ENCODE assay signal across 15 cellular contexts in the genomic region with DNA sequence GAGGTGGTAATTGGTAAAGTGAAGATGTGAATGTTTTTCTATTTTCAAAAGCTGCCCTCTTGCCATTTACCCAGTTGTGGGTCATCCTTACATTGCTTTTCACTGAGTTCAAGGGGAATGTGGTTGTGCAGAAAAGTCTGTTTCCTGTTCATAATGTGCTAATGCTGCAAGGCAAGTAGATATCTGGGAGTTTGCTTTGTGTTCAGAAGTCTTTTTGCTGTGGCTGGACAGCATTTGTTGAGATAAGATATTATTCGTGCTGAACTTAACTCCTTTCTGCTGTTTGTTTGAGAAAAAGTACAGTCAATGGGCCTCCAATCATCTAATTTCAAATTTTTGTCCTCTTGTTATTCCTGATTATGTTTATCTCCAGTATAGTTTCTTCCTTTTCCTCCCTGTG.
DNase-seq lines count a peak whose midpoint lies in the region; ATAC-seq, FAIRE-seq and TF ChIP-seq lines count a peak whose summit lies in the region.
"Had no signal": no experiment of that assay in that cellular context is flagged by ENCODE, and none has a peak within 500 bp of the region (broad histone marks: within the 10 kb centered on the region; RNA-seq: fewer than 3 reads in every experiment).

No MANE protein-coding gene starts in this region.

- peak overlapping the region in 8 of 12 donors; percentile 23 to 66 (median 53) for H3K27ac ChIP-seq in heart left ventricle
- H3K27ac ChIP-seq in K562 (ENCODE audit: extremely low read depth, low read depth, low read length): peak overlapping the region; percentile 26; the same call in 1 of the 3 replicates
- peak overlapping the region; percentile 47 to 79 for H3K27ac ChIP-seq in right atrium auricular region
- peak overlapping the region; percentile 85 to 90 for H3K27ac ChIP-seq in tibial artery
- H3K27ac ChIP-seq: upper lobe of right lung had no signal

- H3K4me1 Mint-ChIP-seq in activated CD8-positive, alpha-beta memory T cell treated with anti-CD3 and anti-CD28 coated beads, Interleukin-2, amount 10 ng/mL, durations not matched to agents 7 days and 5 days: no peaks in the 10 kb centered on the region
- H3K4me1 Mint-ChIP-seq in activated CD4-positive, alpha-beta memory T cell treated with anti-CD3 and anti-CD28 coated beads for 36 hours (ENCODE audit: low read depth): no peaks in the 10 kb centered on the region

- H3K27me3 Mint-ChIP-seq in activated CD8-positive, alpha-beta memory T cell treated with anti-CD3 and anti-CD28 coated beads, Interleukin-2, amount 10 ng/mL, durations not matched to agents 7 days and 5 days: peaks cover 13% of the 10 kb centered on the region
- peaks cover 8% of the 10 kb centered on the region for H3K27me3 Mint-ChIP-seq in activated CD4-positive, alpha-beta memory T cell treated with anti-CD3 and anti-CD28 coated beads for 36 hours

- H3K9me1 ChIP-seq in K562 (ENCODE audit: control insufficient read depth, insufficient read depth, low read length): no peaks in the 10 kb centered on the region

- H3K27me3 ChIP-seq in heart left ventricle (no peaks in the 10 kb centered on the region), K562 (ENCODE audit: control insufficient read depth in 2 of 2, insufficient read depth in 2 of 2, low read length in 2 of 2) (no peaks in the 10 kb centered on the region), right atrium auricular region (no peaks in the 10 kb centered on the region), tibial artery (no peaks in the 10 kb centered on the region)
- H3K27me3 ChIP-seq: upper lobe of right lung had no signal

- H3K4me2 ChIP-seq in K562 (ENCODE audit: insufficient read depth, low read length): 0 out of 2 replicates have a peak overlapping the region, but pooled peaks have one; percentile 22

- H3K27ac Mint-ChIP-seq in activated CD8-positive, alpha-beta memory T cell treated with anti-CD3 and anti-CD28 coated beads, Interleukin-2, amount 10 ng/mL, durations not matched to agents 7 days and 5 days: no peak overlapping the region
- no peak overlapping the region for H3K27ac Mint-ChIP-seq in activated CD4-positive, alpha-beta memory T cell treated with anti-CD3 and anti-CD28 coated beads for 36 hours
- H3K27ac Mint-ChIP-seq: activated B cell treated with CpG ODN at 0.5 μM for 24 hours; activated naive CD8-positive, alpha-beta T cell treated with anti-CD3 and anti-CD28 coated beads, Interleukin-2, amount 50 U/mL, for 24 hours had no signal

- peak overlapping the region; percentile 48; the same call in 1 of the 2 replicates for H2AFZ ChIP-seq in K562 (ENCODE audit: low read depth, low read length)

- no peaks in the 10 kb centered on the region for H3K9me3 Mint-ChIP-seq in activated CD8-positive, alpha-beta memory T cell treated with anti-CD3 and anti-CD28 coated beads, Interleukin-2, amount 10 ng/mL, durations not matched to agents 7 days and 5 days (ENCODE audit: low read depth)
- H3K9me3 Mint-ChIP-seq in activated CD4-positive, alpha-beta memory T cell treated with anti-CD3 and anti-CD28 coated beads for 36 hours: no peaks in the 10 kb centered on the region
- H3K9me3 Mint-ChIP-seq: activated B cell treated with CpG ODN at 0.5 μM for 24 hours; activated naive CD8-positive, alpha-beta T cell treated with anti-CD3 and anti-CD28 coated beads, Interleukin-2, amount 50 U/mL, for 24 hours had no signal

- CTCF ChIA-PET in K562 (lab: Yijun Ruan, JAX; ENCODE audit: low intra/inter-chr PET ratio): no interaction called here
- CTCF ChIA-PET in activated CD8-positive, alpha-beta memory T cell treated with anti-CD3 and anti-CD28 coated beads, Interleukin-2, amount 10 ng/mL, durations not matched to agents 7 days and 5 days (lab: Charles Lee): no interaction called here
- CTCF ChIA-PET in activated CD4-positive, alpha-beta memory T cell treated with anti-CD3 and anti-CD28 coated beads for 36 hours (lab: Charles Lee): no interaction called here

- no peak overlapping the region for H3K9ac ChIP-seq in K562 (ENCODE audit: insufficient read depth in 1 of 2, low read depth in 2 of 2, low read length in 2 of 2)

- POLR2A ChIA-PET in K562 (lab: Yijun Ruan, JAX): no interaction called here
- POLR2A ChIA-PET in activated CD4-positive, alpha-beta memory T cell treated with anti-CD3 and anti-CD28 coated beads for 36 hours (lab: Charles Lee): no interaction called here

- H3K36me3 ChIP-seq in heart left ventricle: no peaks in the 10 kb centered on the region
- no peaks in the 10 kb centered on the region; the same call in 2 of the 3 replicates for H3K36me3 ChIP-seq in K562 (ENCODE audit: control insufficient read depth, insufficient read depth, low read length)
- H3K36me3 ChIP-seq in right atrium auricular region: peaks cover 7% of the 10 kb centered on the region
- H3K36me3 ChIP-seq in tibial artery: no peaks in the 10 kb centered on the region
- H3K36me3 ChIP-seq: upper lobe of right lung had no signal

- ATAC-seq in heart left ventricle (no peak), Right ventricle myocardium superior (ENCODE audit: poor library complexity) (no peak), K562 (peak; percentile 39; the same call in 2 of the 3 replicates)
- ATAC-seq in activated CD8-positive, alpha-beta memory T cell treated with anti-CD3 and anti-CD28 coated beads, Interleukin-2, amount 10 ng/mL, durations not matched to agents 7 days and 5 days: no peak
- ATAC-seq: activated naive CD8-positive, alpha-beta T cell treated with anti-CD3 and anti-CD28 coated beads, Interleukin-2, amount 50 U/mL, for 24 hours; left lobe of liver had no signal

- WGBS in heart left ventricle, 4 donors: 6 to 22% (median 11%) methylated on average over 1 of the region's 1 CpG
- 0% methylated on average over 1 of the region's 1 CpG for WGBS in K562 (ENCODE audit: insufficient coverage, low coverage, missing lambda C conversion rate)

- intact Hi-C loops in heart left ventricle (cut with DNase I) (loop anchor here in 1 of 10 donors (5.0 kb wide), 1 partner anchor 73 kb away; no protein-coding TSS in a partner anchor), Right ventricle myocardium superior (cut with DNase I) (no loop called here), K562 (cut with micrococcal nuclease) (no loop called here), tibial artery (cut with DNase I; ENCODE audit: low total_unique reads) (loop anchor here (10.0 kb wide), 2 partner anchors 65 to 135 kb away; no protein-coding TSS in a partner anchor)
- intact Hi-C loops in activated CD4-positive, alpha-beta memory T cell treated with anti-CD3 and anti-CD28 coated beads for 36 hours (cut with micrococcal nuclease): no loop called here

- no peaks in the 10 kb centered on the region for H3K36me3 Mint-ChIP-seq in activated CD8-positive, alpha-beta memory T cell treated with anti-CD3 and anti-CD28 coated beads, Interleukin-2, amount 10 ng/mL, durations not matched to agents 7 days and 5 days
- H3K36me3 Mint-ChIP-seq in activated CD4-positive, alpha-beta memory T cell treated with anti-CD3 and anti-CD28 coated beads for 36 hours: no peaks in the 10 kb centered on the region

- TF ChIP-seq RAD21 in K562 (CRISPR knock-in tag; conservative IDR thresholded peaks at IDR 0.05 in 1 of 2, IDR thresholded peaks at IDR 0.05 in 1 of 2): no peak

- BruUV-seq in K562 (replicated peaks; lab: Mats Ljungman, UMichigan): no TSS peak

- H3K79me2 ChIP-seq in K562 (ENCODE audit: control insufficient read depth, insufficient read depth, low read length): no peaks in the 10 kb centered on the region

- H3K4me1 ChIP-seq in heart left ventricle: peaks cover 3 to 54% (median 31%) of the 10 kb centered on the region in 12 donors
- H3K4me1 ChIP-seq in K562 (replicated peaks in 1 of 2; ENCODE audit: control insufficient read depth in 2 of 2, insufficient read depth in 2 of 2, low read length in 2 of 2): peaks cover 0 to 28% of the 10 kb centered on the region in 2 experiments; a peak in 3 of 5 replicates
- peaks cover 0 to 43% of the 10 kb centered on the region in 2 donors for H3K4me1 ChIP-seq in right atrium auricular region
- peaks cover 0 to 97% (median 47%) of the 10 kb centered on the region in 4 donors for H3K4me1 ChIP-seq in tibial artery
- H3K4me1 ChIP-seq: upper lobe of right lung had no signal

- peak; percentile 59 for FAIRE-seq in K562 (lab: Jason Lieb, UNC)
- FAIRE-seq: A204.1 had no signal

- no peak overlapping the region for H3K4me3 ChIP-seq in heart left ventricle
- H3K4me3 ChIP-seq in K562: no peak overlapping the region
- H3K4me3 ChIP-seq in right atrium auricular region: no peak overlapping the region
- no peak overlapping the region for H3K4me3 ChIP-seq in tibial artery
- H3K4me3 ChIP-seq: upper lobe of right lung had no signal

- in situ Hi-C loops in K562 (cut with MboI): no loop called here

- TF ChIP-seq POLR2A in heart left ventricle (IDR thresholded peaks at IDR 0.05): no peak
- TF ChIP-seq POLR2A in K562 (conservative IDR thresholded peaks at IDR 0.05): no peak

- no peak for TF ChIP-seq CTCF in heart left ventricle (IDR thresholded peaks at IDR 0.05)
- TF ChIP-seq CTCF in K562 (IDR thresholded peaks at IDR 0.05 in 2 of 3, conservative IDR thresholded peaks at IDR 0.05 in 1 of 3; ENCODE audit: insufficient read depth in 2 of 3, low read depth in 1 of 3, low read length in 3 of 3): no peak
- no peak for TF ChIP-seq CTCF in right atrium auricular region (IDR thresholded peaks at IDR 0.05)
- TF ChIP-seq CTCF in tibial artery (IDR thresholded peaks at IDR 0.05): no peak

- H3K9me3 ChIP-seq in heart left ventricle: no peaks in the 10 kb centered on the region
- no peaks in the 10 kb centered on the region for H3K9me3 ChIP-seq in K562 (replicated peaks; ENCODE audit: control insufficient read depth, insufficient read depth, low read depth, low read length)
- H3K9me3 ChIP-seq in right atrium auricular region: no peaks in the 10 kb centered on the region
- H3K9me3 ChIP-seq in tibial artery: no peaks in the 10 kb centered on the region
- H3K9me3 ChIP-seq: upper lobe of right lung had no signal

- no peak for TF ChIP-seq EP300 in K562 (IDR thresholded peaks at IDR 0.05; ENCODE audit: low read length)

- DNase-seq in heart left ventricle: no peak
- no peak for DNase-seq in Right ventricle myocardium superior
- DNase-seq in K562 (ENCODE audit: extremely low read depth in 1 of 4, low spot score in 3 of 4): peak in 2 of 4 experiments; percentile 24 to 34
- DNase-seq in right atrium auricular region (ENCODE audit: low spot score): no peak
- DNase-seq in tibial artery: no peak
- DNase-seq in activated CD8-positive, alpha-beta memory T cell treated with anti-CD3 and anti-CD28 coated beads, Interleukin-2, amount 10 ng/mL, durations not matched to agents 7 days and 5 days: no peak
- DNase-seq in activated CD4-positive, alpha-beta memory T cell treated with anti-CD3 and anti-CD28 coated beads for 36 hours: no peak
- no peak for DNase-seq in HPDE6-E6E7 (ENCODE audit: extremely low spot score)
- DNase-seq: activated B cell treated with CpG ODN at 0.5 μM for 24 hours; activated naive CD8-positive, alpha-beta T cell treated with anti-CD3 and anti-CD28 coated beads, Interleukin-2, amount 50 U/mL, for 24 hours; NCI-H2107; stimulated activated CD4-positive, alpha-beta T cell treated with anti-CD3 and anti-CD28 coated beads, Interleukin-12 subunit alpha, Interleukin-12 subunit beta, amount 100 ng/mL, for 4 hours; upper lobe of right lung had no signal

- no peaks in the 10 kb centered on the region for H4K20me1 ChIP-seq in K562 (replicated peaks; ENCODE audit: control insufficient read depth, insufficient read depth, low read length)

- no peak overlapping the region for H3K4me3 Mint-ChIP-seq in activated CD8-positive, alpha-beta memory T cell treated with anti-CD3 and anti-CD28 coated beads, Interleukin-2, amount 10 ng/mL, durations not matched to agents 7 days and 5 days
- H3K4me3 Mint-ChIP-seq in activated CD4-positive, alpha-beta memory T cell treated with anti-CD3 and anti-CD28 coated beads for 36 hours: no peak overlapping the region
- H3K4me3 Mint-ChIP-seq: activated B cell treated with CpG ODN at 0.5 μM for 24 hours; activated naive CD8-positive, alpha-beta T cell treated with anti-CD3 and anti-CD28 coated beads, Interleukin-2, amount 50 U/mL, for 24 hours had no signal

Comparison
In these comparisons a context has a peak if more than half of its experiments do, and no peak if none do; other contexts are left out.
1. H3K27ac ChIP-seq: peak in every context shown above with its lines; median percentile 88 in tibial artery; 63 in right atrium auricular region; 53 in heart left ventricle; 26 in K562.